ENCODE assay signal across 13 cellular contexts in the genomic region with DNA sequence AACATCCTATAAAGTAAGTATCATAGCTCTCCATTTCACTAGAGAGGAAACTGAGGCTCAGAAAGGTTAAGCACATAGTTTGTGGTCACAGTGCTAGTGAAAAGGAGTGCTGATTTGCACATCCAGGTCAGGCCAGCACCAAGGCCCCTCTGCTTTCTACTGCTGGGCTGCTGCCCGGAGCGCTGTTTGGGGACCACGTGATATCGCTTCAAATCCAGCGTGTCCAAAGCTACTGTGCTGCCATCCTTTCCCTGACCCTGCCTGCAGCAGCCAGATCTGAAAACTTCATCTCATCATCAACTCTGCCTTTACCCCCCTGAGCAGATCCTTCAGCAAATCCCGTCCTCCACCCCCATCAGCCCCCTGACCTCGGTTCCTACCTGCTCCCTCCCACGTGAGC.
"Had no signal": no experiment of that assay in that cellular context is flagged by ENCODE, and none has a peak within 500 bp of the region (broad histone marks: within the 10 kb centered on the region; RNA-seq: fewer than 3 reads in every experiment).

No MANE protein-coding gene starts in this region.

- H3K27ac Mint-ChIP-seq: naive thymus-derived CD8-positive, alpha-beta T cell had no signal

- DNase-seq: colonic mucosa; dermis blood vessel endothelial cell; esophagus squamous epithelium; foreskin fibroblast; heart left ventricle; mucosa of descending colon; naive thymus-derived CD8-positive, alpha-beta T cell; small intestine; stimulated activated CD4-positive, alpha-beta T cell treated with anti-CD3 and anti-CD28 coated beads, Interleukin-2, amount 100 ng/mL, for 48 hours; stimulated activated naive CD4-positive, alpha-beta T cell treated with Interleukin-2 at 50 U/mL for 16 hours; trophoblast cell had no signal

- H3K9me3 Mint-ChIP-seq: naive thymus-derived CD8-positive, alpha-beta T cell had no signal

- H3K36me3 Mint-ChIP-seq: naive thymus-derived CD8-positive, alpha-beta T cell had no signal

- H3K27ac ChIP-seq: colonic mucosa, esophagus squamous epithelium, heart left ventricle, ovary, right atrium auricular region had no signal

- H3K4me3 Mint-ChIP-seq: naive thymus-derived CD8-positive, alpha-beta T cell had no signal

- H3K27me3 ChIP-seq: colonic mucosa, esophagus squamous epithelium, ovary, right atrium auricular region had no signal

- ATAC-seq: heart left ventricle; mucosa of descending colon; naive thymus-derived CD8-positive, alpha-beta T cell had no signal

- H3K36me3 ChIP-seq: colonic mucosa, esophagus squamous epithelium, heart left ventricle, ovary, right atrium auricular region had no signal

- H3K4me1 ChIP-seq: colonic mucosa, esophagus squamous epithelium, heart left ventricle, right atrium auricular region had no signal

- H3K9me3 ChIP-seq: colonic mucosa, esophagus squamous epithelium, heart left ventricle, mucosa of descending colon, ovary, right atrium auricular region had no signal

- H3K4me3 ChIP-seq: colonic mucosa, esophagus squamous epithelium, heart left ventricle, mucosa of descending colon, ovary, right atrium auricular region had no signal
